In genomic region chr6:43772571-43773049, GRCh38 we compare ENCODE assay signal across 8 cellular contexts. TPM values are rescaled to one million over a fixed set of nuclear protein-coding genes. Genes with fewer than 3 reads are reported as not detected.
DNase-seq lines count a peak whose midpoint lies in the region; ATAC-seq and TF ChIP-seq lines count a peak whose summit lies in the region.

No MANE protein-coding gene starts in this region.

- peaks cover 76% of the 10 kb centered on the region for H3K79me2 ChIP-seq in OCI-LY3 (ENCODE audit: low read length)

- H3K4me3 ChIP-seq in OCI-LY3 (ENCODE audit: low read length) (peak overlapping the region; percentile 83), dorsolateral prefrontal cortex (peak overlapping the region; percentile 54 to 89 (median 77)), vagina (peak overlapping the region; percentile 66 to 77)

- no peak for TF ChIP-seq CTCF in OCI-LY3 (IDR thresholded peaks at IDR 0.05; ENCODE audit: low read depth, low read length)
- no peak for TF ChIP-seq CTCF in dorsolateral prefrontal cortex (IDR thresholded peaks at IDR 0.05 in 54 of 56, conservative IDR thresholded peaks at IDR 0.05 in 2 of 56; ENCODE audit: low read depth in 1 of 56, partially characterized antibody in 56 of 56)
- TF ChIP-seq CTCF in vagina (IDR thresholded peaks at IDR 0.05) = no peak

- intact Hi-C loops in dorsolateral prefrontal cortex (cut with DNase I) = loop anchor here (5.0 to 10.0 kb wide), 3 partner anchors 105 to 452 kb away; partner anchors contain the start of gene SLC29A1 (in 1 of the 2)
- intact Hi-C loops in vagina (cut with DNase I) = loop anchor here (5.0 to 10.0 kb wide), 2 partner anchors 142 to 145 kb away; partner anchors contain the start of gene GTPBP2

- ATAC-seq in GM18868 (IDR thresholded peaks at IDR 0.05; ENCODE audit: unreplicated experiment) = no peak
- no peak for ATAC-seq in HG03135 (IDR thresholded peaks at IDR 0.05; ENCODE audit: unreplicated experiment)
- no peak for ATAC-seq in HG03139 (IDR thresholded peaks at IDR 0.05; ENCODE audit: unreplicated experiment)

- no peak overlapping the region for H2AFZ ChIP-seq in OCI-LY3 (ENCODE audit: low read depth, low read length)

- H3K4me1 ChIP-seq in OCI-LY3 (ENCODE audit: low read length) (peaks cover 24% of the 10 kb centered on the region), vagina (peaks cover 51% of the 10 kb centered on the region)

- peaks cover 57% of the 10 kb centered on the region for H4K20me1 ChIP-seq in OCI-LY3 (ENCODE audit: insufficient read depth, low read length)

- 0 out of 2 replicates have a peak, but pooled peaks cover 1% of the 10 kb centered on the region for H3K27me3 ChIP-seq in OCI-LY3 (ENCODE audit: low read depth, low read length)
- no peaks in the 10 kb centered on the region for H3K27me3 ChIP-seq in dorsolateral prefrontal cortex
- H3K27me3 ChIP-seq in vagina = no peaks in the 10 kb centered on the region

- peak overlapping the region; percentile 91 for H3K9ac ChIP-seq in OCI-LY3 (ENCODE audit: low read length)

- DNase-seq in GM04504 (ENCODE audit: low read depth) (peak; percentile 10), dorsolateral prefrontal cortex (peak in 1 of 10 donors; percentile 41), midbrain (lab: John Stamatoyannopoulos, UW) (peak; percentile 36), vagina (ENCODE audit: extremely low spot score in 2 of 2) (no peak)

- H3K36me3 ChIP-seq in OCI-LY3 (replicated peaks; ENCODE audit: low read depth, low read length) (peaks cover 54% of the 10 kb centered on the region), vagina (peaks cover 0 to 4% of the 10 kb centered on the region in 2 donors)

- peak overlapping the region; percentile 98 for H3K4me2 ChIP-seq in OCI-LY3 (ENCODE audit: low read length)

- peak overlapping the region; percentile 71 for H3K27ac ChIP-seq in OCI-LY3 (ENCODE audit: low read length)
- H3K27ac ChIP-seq in dorsolateral prefrontal cortex = peak overlapping the region in 51 of 59 donors; percentile 44 to 97 (median 84)
- peak overlapping the region; percentile 89 for H3K27ac ChIP-seq in vagina

- no peak for TF ChIP-seq POLR2A in vagina (IDR thresholded peaks at IDR 0.05)

- no peaks in the 10 kb centered on the region for H3K9me3 ChIP-seq in OCI-LY3 (ENCODE audit: insufficient read depth, low read length)
- H3K9me3 ChIP-seq in vagina = no peaks in the 10 kb centered on the region

RNA-seq across cellular contexts. Expression of gene VEGFA, which starts 2.6 kb away (rescaled TPM):
- 100 to 1,000 TPM in 20 of 120 experiments, 10 to 100 TPM in 100; 19.7 to 440 (median 56.8) TPM for total RNA-seq in dorsolateral prefrontal cortex
- total RNA-seq in vagina = 194 TPM

Comparison
In these comparisons a context has a peak if more than half of its experiments do, and no peak if none do; other contexts are left out.
1. DNase-seq: peak in GM04504 (single experiment) and midbrain (single experiment); none in vagina (0 of 2).
2. Peak in every context shown above with its lines, with median percentiles within 50 percentile points of each other: H3K27ac ChIP-seq and H3K4me3 ChIP-seq.